7 cellular contexts compared by ENCODE assay signal in genomic region chr10:26067680-26068079, GRCh38.
"Had no signal": no experiment of that assay in that cellular context is flagged by ENCODE, and none has a peak within 500 bp of the region (broad histone marks: within the 10 kb centered on the region; RNA-seq: fewer than 3 reads in every experiment).

No MANE protein-coding gene starts in this region.

- ATAC-seq: GM23338 had no signal

- H3K4me3 ChIP-seq: GM23338 had no signal

- FAIRE-seq: H1, H54, HTR-8/SVneo had no signal

- DNase-seq: H9, HCEC 1CT, IMR-90 had no signal
